In the genomic region with DNA sequence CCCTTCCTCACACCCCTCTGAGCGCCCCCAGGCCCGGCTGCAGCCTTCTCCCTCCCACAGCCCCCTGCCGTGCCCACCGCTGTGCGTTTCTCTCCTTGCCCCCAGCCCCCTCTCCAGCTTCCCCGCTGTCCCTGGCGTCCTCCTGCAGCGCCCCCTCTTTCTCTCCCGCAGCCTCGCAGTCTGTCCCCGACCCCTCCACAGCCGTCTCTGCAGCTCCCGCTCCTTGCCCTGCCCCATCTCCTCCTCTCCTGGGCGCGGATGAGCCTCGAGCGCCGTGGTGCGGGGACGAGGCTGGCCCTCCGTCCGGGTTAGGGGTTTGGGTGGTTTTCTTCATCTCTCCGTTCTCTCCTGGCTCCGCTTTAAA, we compare ENCODE assay signal across 7 cellular contexts. TPM values are rescaled to one million over a fixed set of nuclear protein-coding genes. Genes with fewer than 3 reads are reported as not detected.
DNase-seq lines count a peak whose midpoint lies in the region; ATAC-seq, FAIRE-seq and TF ChIP-seq lines count a peak whose summit lies in the region.

No MANE protein-coding gene starts in this region.

- POLR2A ChIA-PET in GM12878 (lab: Charles Lee), result interaction anchor here (0.7 to 1.8 kb wide), 4 partner anchors 42 to 136 kb away, joined by 3 to 5 read pairs (median 4); a partner anchor contains a TSS

- TF ChIP-seq CTCF in LNCaP clone FGC (IDR thresholded peaks at IDR 0.05; ENCODE audit: control insufficient read depth, extremely low read depth, insufficient read depth) (peak; percentile 20; the same call in 1 of the 2 replicates), GM12878 (IDR thresholded peaks at IDR 0.05 in 2 of 3, conservative IDR thresholded peaks at IDR 0.05 in 1 of 3; ENCODE audit: control insufficient read depth in 2 of 3, extremely low read depth in 1 of 3, insufficient read depth in 1 of 3, low read depth in 3 of 3, low read length in 3 of 3) (peak; percentile 21 to 27 (median 23); a peak in 4 of 6 replicates)

- H3K23ac ChIP-seq in mesendoderm (ENCODE audit: low read length), result peak overlapping the region; percentile 97

- SMC1A ChIA-PET in GM12878 (lab: Charles Lee; ENCODE audit: uncharacterized antibody, unreplicated experiment), result no interaction called here

- no peak for FAIRE-seq in GM12878 (lab: Jason Lieb, UNC)

- H2AK5ac ChIP-seq in mesendoderm (ENCODE audit: low read length), result peak overlapping the region; percentile 98

- in situ Hi-C loops in GM12878 (cut with MboI), result no loop called here

- peaks cover 10% of the 10 kb centered on the region for H3K4me1 ChIP-seq in GM12878 (ENCODE audit: control insufficient read depth, insufficient read depth, low read length)
- no peaks in the 10 kb centered on the region for H3K4me1 ChIP-seq in mesendoderm (ENCODE audit: control insufficient read depth, low read depth, low read length)

- peaks cover 7% of the 10 kb centered on the region for H3K79me2 ChIP-seq in GM12878 (ENCODE audit: control insufficient read depth, insufficient read depth, low read length)
- no peaks in the 10 kb centered on the region for H3K79me2 ChIP-seq in mesendoderm (ENCODE audit: control insufficient read depth, insufficient read depth, low read length)

- BruUV-seq in GM12878 (replicated peaks; lab: Mats Ljungman, UMichigan), result no TSS peak

- H2BK120ac ChIP-seq in mesendoderm (ENCODE audit: low read depth, low read length), result peak overlapping the region; percentile 1

- H3K9ac ChIP-seq in GM12878 (ENCODE audit: control insufficient read depth, insufficient read depth, low read length), result peak overlapping the region; percentile 93
- peak overlapping the region; percentile 98 for H3K9ac ChIP-seq in mesendoderm (ENCODE audit: low read length)

- DNase-seq in Daoy (ENCODE audit: low read depth), result peak; percentile 39
- no peak for DNase-seq in LNCaP clone FGC (ENCODE audit: low read depth)
- no peak for DNase-seq in GM12878 (ENCODE audit: low read depth, low spot score)
- no peak for DNase-seq in mesendoderm
- DNase-seq in effector CD4-positive, alpha-beta T cell, result no peak
- DNase-seq in mesenteric fat pad (ENCODE audit: low spot score), result no peak
- no peak for DNase-seq in MV-4-11 (lab: John Stamatoyannopoulos, UW)

- no peak for TF ChIP-seq RAD21 in GM12878 (IDR thresholded peaks at IDR 0.05; ENCODE audit: insufficient read depth, low read depth, low read length)

- RAD21 ChIA-PET in GM12878 (lab: Charles Lee; ENCODE audit: unreplicated experiment), result no interaction called here

- TF ChIP-seq EP300 in GM12878 (IDR thresholded peaks at IDR 0.05; ENCODE audit: borderline replicate concordance in 1 of 2, control insufficient read depth in 1 of 2, low read depth in 2 of 2, low read length in 2 of 2), result no peak

- TF ChIP-seq POLR2A in GM12878 (IDR thresholded peaks at IDR 0.05; ENCODE audit: low read depth, low read length), result no peak

- 2% methylated on average over 17 of the region's 24 CpGs for WGBS in GM12878 (ENCODE audit: insufficient coverage, insufficient replicate concordance, low lambda C conversion rate, missing lambda C conversion rate)
- WGBS in mesendoderm (ENCODE audit: extremely low coverage, insufficient coverage, low lambda C conversion rate), result no CpG with 5 or more reads among the region's 24 CpGs

- H3K4ac ChIP-seq in mesendoderm (ENCODE audit: low read depth, low read length), result peak overlapping the region; percentile 92

- H2AFZ ChIP-seq in GM12878 (ENCODE audit: control insufficient read depth, low read depth, low read length), result peak overlapping the region; percentile 10; the same call in 1 of the 2 replicates

- H3K9me3 ChIP-seq in GM12878 (replicated peaks; ENCODE audit: control insufficient read depth, insufficient read depth, low read length), result no peaks in the 10 kb centered on the region

- peak overlapping the region; percentile 99 for H3K4me2 ChIP-seq in GM12878 (ENCODE audit: control insufficient read depth, insufficient read depth)
- H3K4me2 ChIP-seq in mesendoderm (ENCODE audit: low read length), result peak overlapping the region; percentile 91

- intact Hi-C loops in GM12878 (cut with micrococcal nuclease; ENCODE audit: unreplicated experiment), result no loop called here

- H3K27ac ChIP-seq in GM12878 (ENCODE audit: control insufficient read depth, insufficient read depth) (peak overlapping the region; percentile 51; the same call in 1 of the 2 replicates), mesendoderm (ENCODE audit: low read depth, low read length) (peak overlapping the region; percentile 68)

- no peak overlapping the region for H2BK15ac ChIP-seq in mesendoderm (replicated peaks; ENCODE audit: low read depth)

- no peaks in the 10 kb centered on the region for H4K20me1 ChIP-seq in GM12878 (ENCODE audit: control insufficient read depth, insufficient read depth)

- H3K27me3 ChIP-seq in GM12878 (replicated peaks in 1 of 2; ENCODE audit: control insufficient read depth in 2 of 2, insufficient read depth in 2 of 2, low read length in 1 of 2), result no peaks in the 10 kb centered on the region; a peak in 1 of 4 replicates
- no peaks in the 10 kb centered on the region for H3K27me3 ChIP-seq in mesendoderm (ENCODE audit: insufficient read depth, low read length, poor library complexity)

- CTCF ChIA-PET in GM12878 (lab: Yijun Ruan, JAX), result interaction anchor here (0.6 to 1.0 kb wide), 4 partner anchors 24 to 113 kb away, joined by 3 read pairs; a partner anchor contains a TSS

- peak overlapping the region; percentile 91 for H3K56ac ChIP-seq in mesendoderm (ENCODE audit: low read length)

- no peak for ATAC-seq in GM12878

- no peak overlapping the region for H4K8ac ChIP-seq in mesendoderm (ENCODE audit: low read depth, low read length)

- no peak overlapping the region for H4K5ac ChIP-seq in mesendoderm (ENCODE audit: low read length)

- H3K18ac ChIP-seq in mesendoderm (ENCODE audit: low read length), result peak overlapping the region; percentile 31

- peak overlapping the region; percentile 97 for H3K4me3 ChIP-seq in LNCaP clone FGC (ENCODE audit: low read depth, low read length)
- peak overlapping the region; percentile 85 for H3K4me3 ChIP-seq in GM12878
- H3K4me3 ChIP-seq in mesendoderm (ENCODE audit: low read length), result peak overlapping the region; percentile 44

- H3K36me3 ChIP-seq in GM12878 (ENCODE audit: control insufficient read depth in 2 of 2, insufficient read depth in 2 of 2, low read length in 1 of 2), result no peaks in the 10 kb centered on the region
- H3K36me3 ChIP-seq in mesendoderm (ENCODE audit: control insufficient read depth, insufficient read depth, low read length), result no peaks in the 10 kb centered on the region

- H2BK5ac ChIP-seq in mesendoderm (ENCODE audit: low read length), result no peak overlapping the region

- peaks cover 2% of the 10 kb centered on the region for H3K79me1 ChIP-seq in mesendoderm (ENCODE audit: low read length)

RNA-seq across cellular contexts. Expression of a gene that starts 1.1 kb away (rescaled TPM):
- 8.5 and 8.9 TPM in 2 replicates for total RNA-seq in Daoy (2014; rRNA removed; shearing (Covaris generic))
- 51.9 and 53.5 TPM in 2 replicates for total RNA-seq in GM12878 (2013; cell fraction: nucleolus; rRNA removed)
- total RNA-seq in GM12878 (2014; rRNA removed), result 6.8 and 7.7 TPM in 2 replicates
- 2.4 and 3.7 TPM in 2 replicates for total RNA-seq in GM12878 (2014; rRNA removed; fragmentation: Illumina TruSeq; extraction: Trizol)
- total RNA-seq in GM12878 (2021), result 13.2 and 15.8 TPM in 2 replicates
- polyA plus RNA-seq in GM12878 (2011; ENCODE audit: low read depth), result 2.4 TPM
- polyA plus RNA-seq in GM12878 (2011; rRNA removed), result 5.7 and 9.3 TPM in 2 replicates
- 11.5 and 16.8 TPM in 2 replicates for polyA plus RNA-seq in GM12878 (2011; cell fraction: cytosol; rRNA removed)
- polyA plus RNA-seq in GM12878 (2011; cell fraction: nucleus; rRNA removed), result 52.7 and 62.4 TPM in 2 replicates
- 13.4 and 14.4 TPM in 2 replicates for polyA plus RNA-seq in GM12878 (2012)
- polyA plus RNA-seq in GM12878 (2014; fragmentation: Illumina TruSeq; extraction: Trizol), result 1.3 and 2.3 TPM in 2 replicates
- polyA plus RNA-seq in GM12878 (2014; fragmentation: Nextera tagmentation; extraction: Ambion mirVana), result under 1 TPM in 1 of 2 experiments, not detected in 1; 0.20 TPM
- polyA plus RNA-seq in GM12878 (2014; rRNA removed), result 10.5 and 11.9 TPM in 2 replicates
- polyA plus RNA-seq in GM12878 (2016; fragmentation: Nextera tagmentation; extraction: Ambion mirVana), result 1 to 10 TPM; 4.1 to 4.3 TPM
- polyA minus RNA-seq in GM12878 (2011; rRNA and poly(A)+ RNA removed), result 5.7 and 13.2 TPM in 2 replicates
- 4.9 and 10.4 TPM in 2 replicates for polyA minus RNA-seq in GM12878 (2011; cell fraction: cytosol; rRNA and poly(A)+ RNA removed)
- 18.5 and 26.7 TPM in 2 replicates for polyA minus RNA-seq in GM12878 (2011; cell fraction: nucleus; rRNA and poly(A)+ RNA removed)
- 9.3 TPM for polyA plus RNA-seq in mesendoderm (2013, experiment 1 of 2)
- polyA plus RNA-seq in mesendoderm (2013, experiment 2 of 2), result 8.7 TPM
- 6.8 TPM for total RNA-seq in mesenteric fat pad

RNA-seq across cellular contexts. Expression of a gene that starts 13.8 kb away (rescaled TPM):
- total RNA-seq in Daoy (2014; rRNA removed; shearing (Covaris generic)), result not detected in 2 replicates
- not detected in 2 replicates for total RNA-seq in GM12878 (2013; cell fraction: nucleolus; rRNA removed)
- total RNA-seq in GM12878 (2014; rRNA removed) (not detected in 2 replicates), GM12878 (2014; rRNA removed; fragmentation: Illumina TruSeq; extraction: Trizol) (not detected in 2 replicates), GM12878 (2021) (not detected in 2 replicates), mesenteric fat pad (not detected)
- polyA plus RNA-seq in GM12878 (2011; ENCODE audit: low read depth), result 0.20 TPM
- polyA plus RNA-seq in GM12878 (2011; rRNA removed) (0.09 TPM in 1 of 2 replicates, not detected in the other), GM12878 (2014; fragmentation: Illumina TruSeq; extraction: Trizol) (not detected in 2 replicates), GM12878 (2014; fragmentation: Nextera tagmentation; extraction: Ambion mirVana) (under 1 TPM; 0.05 to 0.07 TPM), GM12878 (2014; rRNA removed) (0.06 and 0.14 TPM in 2 replicates), GM12878 (2016; fragmentation: Nextera tagmentation; extraction: Ambion mirVana) (under 1 TPM in 1 of 2 experiments, not detected in 1; 0.08 TPM)
- not detected in 2 replicates for polyA plus RNA-seq in GM12878 (2011; cell fraction: cytosol; rRNA removed)
- polyA plus RNA-seq in GM12878 (2011; cell fraction: nucleus; rRNA removed), result 2.2 and 2.4 TPM in 2 replicates
- polyA plus RNA-seq in GM12878 (2012), result 0.11 and 0.15 TPM in 2 replicates
- not detected in 2 replicates for polyA minus RNA-seq in GM12878 (2011; rRNA and poly(A)+ RNA removed)
- not detected in 2 replicates for polyA minus RNA-seq in GM12878 (2011; cell fraction: cytosol; rRNA and poly(A)+ RNA removed)
- not detected in 2 replicates for polyA minus RNA-seq in GM12878 (2011; cell fraction: nucleus; rRNA and poly(A)+ RNA removed)
- polyA plus RNA-seq in mesendoderm (2013, experiment 1 of 2), result 0.10 TPM
- 0.10 TPM for polyA plus RNA-seq in mesendoderm (2013, experiment 2 of 2)

RNA-seq across cellular contexts. Expression of a gene that starts 15.6 kb away (rescaled TPM):
- not detected in 2 replicates for total RNA-seq in Daoy (2014; rRNA removed; shearing (Covaris generic))
- 0.65 TPM in 1 of 2 replicates, not detected in the other for total RNA-seq in GM12878 (2013; cell fraction: nucleolus; rRNA removed)
- not detected in 2 replicates for total RNA-seq in GM12878 (2014; rRNA removed)
- total RNA-seq in GM12878 (2014; rRNA removed; fragmentation: Illumina TruSeq; extraction: Trizol), result not detected in 2 replicates
- 0.23 TPM in 1 of 2 replicates, not detected in the other for total RNA-seq in GM12878 (2021)
- polyA plus RNA-seq in GM12878 (2011; ENCODE audit: low read depth), result not detected
- not detected in 2 replicates for polyA plus RNA-seq in GM12878 (2011; rRNA removed)
- polyA plus RNA-seq in GM12878 (2011; cell fraction: cytosol; rRNA removed), result 0.27 TPM in 1 of 2 replicates, not detected in the other
- 0.21 TPM in 1 of 2 replicates, not detected in the other for polyA plus RNA-seq in GM12878 (2011; cell fraction: nucleus; rRNA removed)
- polyA plus RNA-seq in GM12878 (2012), result 0.17 TPM in 1 of 2 replicates, not detected in the other
- not detected in 2 replicates for polyA plus RNA-seq in GM12878 (2014; fragmentation: Illumina TruSeq; extraction: Trizol)
- not detected for polyA plus RNA-seq in GM12878 (2014; fragmentation: Nextera tagmentation; extraction: Ambion mirVana)
- polyA plus RNA-seq in GM12878 (2014; rRNA removed), result 0.09 TPM in 1 of 2 replicates, not detected in the other
- polyA plus RNA-seq in GM12878 (2016; fragmentation: Nextera tagmentation; extraction: Ambion mirVana), result under 1 TPM; 0.16 to 0.19 TPM
- polyA minus RNA-seq in GM12878 (2011; rRNA and poly(A)+ RNA removed), result not detected in 2 replicates
- polyA minus RNA-seq in GM12878 (2011; cell fraction: cytosol; rRNA and poly(A)+ RNA removed), result not detected in 2 replicates
- not detected in 2 replicates for polyA minus RNA-seq in GM12878 (2011; cell fraction: nucleus; rRNA and poly(A)+ RNA removed)
- not detected for polyA plus RNA-seq in mesendoderm (2013, experiment 1 of 2)
- 0.08 TPM for polyA plus RNA-seq in mesendoderm (2013, experiment 2 of 2)
- 7.1 TPM for total RNA-seq in mesenteric fat pad

RNA-seq across cellular contexts. Expression of a gene that starts 22.3 kb away (rescaled TPM):
- not detected in 2 replicates for total RNA-seq in Daoy (2014; rRNA removed; shearing (Covaris generic))
- total RNA-seq in GM12878 (2013; cell fraction: nucleolus; rRNA removed), result not detected in 2 replicates
- total RNA-seq in GM12878 (2014; rRNA removed), result not detected in 2 replicates
- not detected in 2 replicates for total RNA-seq in GM12878 (2014; rRNA removed; fragmentation: Illumina TruSeq; extraction: Trizol)
- not detected in 2 replicates for total RNA-seq in GM12878 (2021)
- not detected for polyA plus RNA-seq in GM12878 (2011; ENCODE audit: low read depth)
- not detected in 2 replicates for polyA plus RNA-seq in GM12878 (2011; rRNA removed)
- not detected in 2 replicates for polyA plus RNA-seq in GM12878 (2011; cell fraction: cytosol; rRNA removed)
- polyA plus RNA-seq in GM12878 (2011; cell fraction: nucleus; rRNA removed), result not detected in 2 replicates
- not detected in 2 replicates for polyA plus RNA-seq in GM12878 (2012)
- polyA plus RNA-seq in GM12878 (2014; fragmentation: Illumina TruSeq; extraction: Trizol), result not detected in 2 replicates
- polyA plus RNA-seq in GM12878 (2014; fragmentation: Nextera tagmentation; extraction: Ambion mirVana), result not detected
- 0.18 TPM in 1 of 2 replicates, not detected in the other for polyA plus RNA-seq in GM12878 (2014; rRNA removed)
- polyA plus RNA-seq in GM12878 (2016; fragmentation: Nextera tagmentation; extraction: Ambion mirVana), result not detected
- not detected in 2 replicates for polyA minus RNA-seq in GM12878 (2011; rRNA and poly(A)+ RNA removed)
- not detected in 2 replicates for polyA minus RNA-seq in GM12878 (2011; cell fraction: cytosol; rRNA and poly(A)+ RNA removed)
- not detected in 2 replicates for polyA minus RNA-seq in GM12878 (2011; cell fraction: nucleus; rRNA and poly(A)+ RNA removed)
- not detected for polyA plus RNA-seq in mesendoderm (2013, experiment 1 of 2)
- 0.01 TPM for polyA plus RNA-seq in mesendoderm (2013, experiment 2 of 2)
- total RNA-seq in mesenteric fat pad, result not detected

RNA-seq across cellular contexts. Expression of a gene that starts 29.5 kb away (rescaled TPM):
- 56.5 and 60.4 TPM in 2 replicates for total RNA-seq in Daoy (2014; rRNA removed; shearing (Covaris generic))
- not detected in 2 replicates for total RNA-seq in GM12878 (2013; cell fraction: nucleolus; rRNA removed)
- not detected in 2 replicates for total RNA-seq in GM12878 (2014; rRNA removed)
- not detected in 2 replicates for total RNA-seq in GM12878 (2014; rRNA removed; fragmentation: Illumina TruSeq; extraction: Trizol)
- total RNA-seq in GM12878 (2021), result 0.15 TPM in 1 of 2 replicates, not detected in the other
- not detected for polyA plus RNA-seq in GM12878 (2011; ENCODE audit: low read depth)
- not detected in 2 replicates for polyA plus RNA-seq in GM12878 (2011; rRNA removed)
- polyA plus RNA-seq in GM12878 (2011; cell fraction: cytosol; rRNA removed), result not detected in 2 replicates
- polyA plus RNA-seq in GM12878 (2011; cell fraction: nucleus; rRNA removed), result not detected in 2 replicates
- polyA plus RNA-seq in GM12878 (2012), result 0.07 and 0.17 TPM in 2 replicates
- not detected in 2 replicates for polyA plus RNA-seq in GM12878 (2014; fragmentation: Illumina TruSeq; extraction: Trizol)
- polyA plus RNA-seq in GM12878 (2014; fragmentation: Nextera tagmentation; extraction: Ambion mirVana), result not detected
- polyA plus RNA-seq in GM12878 (2014; rRNA removed), result not detected in 2 replicates
- not detected for polyA plus RNA-seq in GM12878 (2016; fragmentation: Nextera tagmentation; extraction: Ambion mirVana)
- not detected in 2 replicates for polyA minus RNA-seq in GM12878 (2011; rRNA and poly(A)+ RNA removed)
- not detected in 2 replicates for polyA minus RNA-seq in GM12878 (2011; cell fraction: cytosol; rRNA and poly(A)+ RNA removed)
- not detected in 2 replicates for polyA minus RNA-seq in GM12878 (2011; cell fraction: nucleus; rRNA and poly(A)+ RNA removed)
- polyA plus RNA-seq in mesendoderm (2013, experiment 1 of 2), result 0.84 TPM
- 0.41 TPM for polyA plus RNA-seq in mesendoderm (2013, experiment 2 of 2)
- total RNA-seq in mesenteric fat pad, result not detected

Comparison
In these comparisons a context has a peak if more than half of its experiments do, and no peak if none do; other contexts are left out.
1. H3K4me3 ChIP-seq: peak in every context shown above with its lines; median percentile 97 in LNCaP clone FGC; 85 in GM12878; 44 in mesendoderm.